Comparison of ENCODE assay signal across 9 cellular contexts in genomic region chr3:71752911-71753715, GRCh38. TPM values are rescaled to one million over a fixed set of nuclear protein-coding genes. Genes with fewer than 3 reads are reported as not detected.
DNase-seq lines count a peak whose midpoint lies in the region; ATAC-seq, FAIRE-seq and TF ChIP-seq lines count a peak whose summit lies in the region.
"Had no signal": no experiment of that assay in that cellular context is flagged by ENCODE, and none has a peak within 500 bp of the region (broad histone marks: within the 10 kb centered on the region; RNA-seq: fewer than 3 reads in every experiment).

No MANE protein-coding gene starts in this region.

- H3K27ac Mint-ChIP-seq in natural killer cell treated with Interleukin-12 subunit alpha and Interleukin-12 subunit beta and Interleukin-15 and Interleukin-18, amount 100 ng/mL, for 72 hours: no peak overlapping the region

- peak overlapping the region; percentile 57 for H3K4me3 ChIP-seq in A549
- H3K4me3 ChIP-seq in HUES6 (ENCODE audit: low read depth, low read length): peak overlapping the region; percentile 90
- peak overlapping the region; percentile 67 for H3K4me3 ChIP-seq in coronary artery

- peaks cover 44% of the 10 kb centered on the region for H3K27me3 ChIP-seq in HUES6 (ENCODE audit: control insufficient read depth, insufficient read depth, low read length)

- WGBS in A549 (ENCODE audit: missing lambda C conversion rate): 40% methylated on average over 21 of the region's 67 CpGs

- H3K27me3 Mint-ChIP-seq in natural killer cell treated with Interleukin-12 subunit alpha and Interleukin-12 subunit beta and Interleukin-15 and Interleukin-18, amount 100 ng/mL, for 72 hours: peaks cover 41 to 48% of the 10 kb centered on the region in 2 donors

- no peak for FAIRE-seq in A549 (lab: Jason Lieb, UNC)

- TF ChIP-seq POLR2A in A549 (IDR thresholded peaks at IDR 0.05; ENCODE audit: low read length): no peak

- peak overlapping the region; percentile 79 for H3K4me3 Mint-ChIP-seq in natural killer cell treated with Interleukin-12 subunit alpha and Interleukin-12 subunit beta and Interleukin-15 and Interleukin-18, amount 100 ng/mL, for 72 hours

- H3K4me1 ChIP-seq in A549 (no peaks in the 10 kb centered on the region), HUES6 (ENCODE audit: control insufficient read depth, insufficient read depth, low read length) (peaks cover 12% of the 10 kb centered on the region)

- H3K36me3 ChIP-seq in HUES6 (ENCODE audit: control insufficient read depth, insufficient read depth, low read length): no peaks in the 10 kb centered on the region

- H3K4me2 ChIP-seq in A549: peak overlapping the region; percentile 91

- H3K27ac ChIP-seq in A549 (peak overlapping the region; percentile 67 to 93; a peak in 5 of 6 replicates), HUES6 (ENCODE audit: low read depth, low read length) (no peak overlapping the region), coronary artery (no peak overlapping the region)

- DNase-seq in A549 (ENCODE audit: low read depth in 1 of 2, low spot score in 1 of 2) (no peak), coronary artery (ENCODE audit: low spot score) (no peak), SK-N-DZ (ENCODE audit: low spot score) (no peak), GM10248 (ENCODE audit: extremely low spot score) (no peak), A172 (ENCODE audit: low spot score) (no peak)
- no peak for DNase-seq in natural killer cell treated with Interleukin-12 subunit alpha and Interleukin-12 subunit beta and Interleukin-15 and Interleukin-18, amount 100 ng/mL, for 72 hours (ENCODE audit: low spot score)
- DNase-seq: NCI-H2107 had no signal

- H3K9ac ChIP-seq in HUES6 (ENCODE audit: low read length): peak overlapping the region; percentile 86

- no peak for TF ChIP-seq EP300 in A549 (IDR thresholded peaks at IDR 0.05)

- H3K4me1 Mint-ChIP-seq in natural killer cell treated with Interleukin-12 subunit alpha and Interleukin-12 subunit beta and Interleukin-15 and Interleukin-18, amount 100 ng/mL, for 72 hours (ENCODE audit: low read depth in 2 of 2): peaks cover 4 to 12% of the 10 kb centered on the region in 2 donors

- CTCF ChIA-PET in A549 (lab: Yijun Ruan, JAX): interaction anchor here (0.7 to 2.0 kb wide), 2 partner anchors 24 to 137 kb away, joined by 3 to 8 read pairs; no protein-coding TSS in a partner anchor
- CTCF ChIA-PET in GM10248 (lab: Yijun Ruan, JAX): interaction anchor here (1.4 kb wide), 1 partner anchor 23 kb away, joined by 3 read pairs; no protein-coding TSS in a partner anchor

- POLR2A ChIA-PET in A549 (lab: Yijun Ruan, JAX) (no interaction called here), GM10248 (lab: Yijun Ruan, JAX) (no interaction called here)

- no peak for TF ChIP-seq RAD21 in A549 (conservative IDR thresholded peaks at IDR 0.05 in 1 of 2, IDR thresholded peaks at IDR 0.05 in 1 of 2)

- ATAC-seq in A549 (0 out of 6 replicates have a peak, but pooled peaks of 1 of the 2 experiments have one; percentile 17), HG03432 (IDR thresholded peaks at IDR 0.05; ENCODE audit: unreplicated experiment) (no peak)
- peak in 1 of 2 donors; percentile 19 for ATAC-seq in natural killer cell treated with Interleukin-12 subunit alpha and Interleukin-12 subunit beta and Interleukin-15 and Interleukin-18, amount 100 ng/mL, for 72 hours

- H3K36me3 Mint-ChIP-seq in natural killer cell treated with Interleukin-12 subunit alpha and Interleukin-12 subunit beta and Interleukin-15 and Interleukin-18, amount 100 ng/mL, for 72 hours: no peaks in the 10 kb centered on the region

- H3K9me3 ChIP-seq in A549 (no peaks in the 10 kb centered on the region), HUES6 (ENCODE audit: control insufficient read depth, insufficient read depth, low read depth, low read length) (no peaks in the 10 kb centered on the region)

- TF ChIP-seq CTCF in A549 (IDR thresholded peaks at IDR 0.05): no peak
- TF ChIP-seq CTCF in coronary artery (IDR thresholded peaks at IDR 0.05): no peak
- no peak for TF ChIP-seq CTCF in GM10248 (IDR thresholded peaks at IDR 0.05; ENCODE audit: control extremely low read depth, extremely low read depth, low read depth, missing control alignments)

- no peaks in the 10 kb centered on the region for H3K9me3 Mint-ChIP-seq in natural killer cell treated with Interleukin-12 subunit alpha and Interleukin-12 subunit beta and Interleukin-15 and Interleukin-18, amount 100 ng/mL, for 72 hours

TF ChIP-seq in A549, 52 proteins besides CTCF, POLR2A, EP300 and RAD21:
- TF ChIP-seq NFE2L2 (conservative IDR thresholded peaks at IDR 0.05; ENCODE audit: low read length): no peak
- TF ChIP-seq, protein P1, sequence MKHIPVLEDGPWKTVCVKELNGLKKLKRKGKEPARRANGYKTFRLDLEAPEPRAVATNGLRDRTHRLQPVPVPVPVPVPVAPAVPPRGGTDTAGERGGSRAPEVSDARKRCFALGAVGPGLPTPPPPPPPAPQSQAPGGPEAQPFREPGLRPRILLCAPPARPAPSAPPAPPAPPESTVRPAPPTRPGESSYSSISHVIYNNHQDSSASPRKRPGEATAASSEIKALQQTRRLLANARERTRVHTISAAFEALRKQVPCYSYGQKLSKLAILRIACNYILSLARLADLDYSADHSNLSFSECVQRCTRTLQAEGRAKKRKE (CRISPR knock-in tag; IDR thresholded peaks at IDR 0.05; ENCODE audit: low read depth): no peak
- TF ChIP-seq SMC3 (IDR thresholded peaks at IDR 0.05): no peak
- TF ChIP-seq ELK1 (IDR thresholded peaks at IDR 0.05; ENCODE audit: low read depth, low read length): no peak
- no peak for TF ChIP-seq EHMT2 (IDR thresholded peaks at IDR 0.05; ENCODE audit: low read depth)
- TF ChIP-seq POLR2AphosphoS2 (conservative IDR thresholded peaks at IDR 0.05; ENCODE audit: low read length): no peak
- TF ChIP-seq FOSB (CRISPR knock-in tag; IDR thresholded peaks at IDR 0.05): no peak
- no peak for TF ChIP-seq GATA3 (IDR thresholded peaks at IDR 0.05; ENCODE audit: borderline replicate concordance)
- no peak for TF ChIP-seq MYC (IDR thresholded peaks at IDR 0.05; ENCODE audit: borderline replicate concordance, low read length)
- TF ChIP-seq MAFK (IDR thresholded peaks at IDR 0.05; ENCODE audit: partially characterized antibody): no peak
- TF ChIP-seq MAZ (IDR thresholded peaks at IDR 0.05; ENCODE audit: borderline replicate concordance, low read depth, low read length): no peak
- no peak for TF ChIP-seq USF2 (IDR thresholded peaks at IDR 0.05)
- TF ChIP-seq HDAC2 (IDR thresholded peaks at IDR 0.05): no peak

RNA-seq across cellular contexts. Expression of gene GPR27, which starts 0.5 kb away (rescaled TPM):
- polyA plus RNA-seq in A549 (2011; rRNA removed) (1.1 and 1.7 TPM in 2 replicates), A549 (2017; fragmentation: RNase III; extraction: RNeasy Plus Mini Kit Qiagen cat#74134 plus additional on column Dnase treatment) (1.6 to 1.7 TPM (median 1.7 TPM) in 3 replicates)
- 1.1 and 2.1 TPM in 2 replicates for polyA plus RNA-seq in A549 (2012; cell fraction: cytosol; rRNA removed)
- polyA plus RNA-seq in A549 (2012; cell fraction: nucleus; rRNA removed): 1.6 and 1.7 TPM in 2 replicates
- polyA minus RNA-seq in A549 (2011; rRNA and poly(A)+ RNA removed): 0.50 and 0.63 TPM in 2 replicates
- total RNA-seq in natural killer cell treated with Interleukin-12 subunit alpha and Interleukin-12 subunit beta and Interleukin-15 and Interleukin-18, amount 100 ng/mL, for 72 hours: 1 to 10 TPM in 1 of 2 donors, not detected in 1; 4.5 TPM
- polyA plus RNA-seq in SK-N-DZ (2014; cell fraction: cytosol; rRNA removed): 1.8 and 3.7 TPM in 2 replicates
- polyA plus RNA-seq in SK-N-DZ (2014; cell fraction: nucleus; rRNA removed): 1.8 TPM in 2 replicates
- not detected in 2 replicates for total RNA-seq in A172 (2014; rRNA removed; shearing (Covaris generic))

RNA-seq across cellular contexts. Expression of gene EIF4E3, which starts 27.9 kb away (rescaled TPM):
- polyA plus RNA-seq in A549 (2011; rRNA removed) (4.6 and 5.5 TPM in 2 replicates), A549 (2017; fragmentation: RNase III; extraction: RNeasy Plus Mini Kit Qiagen cat#74134 plus additional on column Dnase treatment) (2.3 to 2.8 TPM (median 2.7 TPM) in 3 replicates)
- polyA plus RNA-seq in A549 (2012; cell fraction: cytosol; rRNA removed): 0.87 and 1.0 TPM in 2 replicates
- 0.22 and 0.55 TPM in 2 replicates for polyA plus RNA-seq in A549 (2012; cell fraction: nucleus; rRNA removed)
- 2.6 and 2.7 TPM in 2 replicates for polyA minus RNA-seq in A549 (2011; rRNA and poly(A)+ RNA removed)
- total RNA-seq in natural killer cell treated with Interleukin-12 subunit alpha and Interleukin-12 subunit beta and Interleukin-15 and Interleukin-18, amount 100 ng/mL, for 72 hours: 10 to 100 TPM; 20.4 to 24.0 TPM
- 1.3 and 1.4 TPM in 2 replicates for polyA plus RNA-seq in SK-N-DZ (2014; cell fraction: cytosol; rRNA removed)
- polyA plus RNA-seq in SK-N-DZ (2014; cell fraction: nucleus; rRNA removed): 2.4 and 3.3 TPM in 2 replicates
- total RNA-seq in A172 (2014; rRNA removed; shearing (Covaris generic)): 0.60 and 1.6 TPM in 2 replicates

RNA-seq across cellular contexts. Expression of gene PROK2, which starts 31.8 kb away (rescaled TPM):
- polyA plus RNA-seq in A549 (2011; rRNA removed) (not detected in 2 replicates), A549 (2017; fragmentation: RNase III; extraction: RNeasy Plus Mini Kit Qiagen cat#74134 plus additional on column Dnase treatment) (not detected in 3 replicates)
- not detected in 2 replicates for polyA plus RNA-seq in A549 (2012; cell fraction: cytosol; rRNA removed)
- polyA plus RNA-seq in A549 (2012; cell fraction: nucleus; rRNA removed): not detected in 2 replicates
- not detected in 2 replicates for polyA minus RNA-seq in A549 (2011; rRNA and poly(A)+ RNA removed)
- total RNA-seq in natural killer cell treated with Interleukin-12 subunit alpha and Interleukin-12 subunit beta and Interleukin-15 and Interleukin-18, amount 100 ng/mL, for 72 hours: 1 to 10 TPM in 1 of 2 donors, not detected in 1; 7.2 TPM
- not detected in 2 replicates for polyA plus RNA-seq in SK-N-DZ (2014; cell fraction: cytosol; rRNA removed)
- polyA plus RNA-seq in SK-N-DZ (2014; cell fraction: nucleus; rRNA removed): not detected in 2 replicates
- total RNA-seq in A172 (2014; rRNA removed; shearing (Covaris generic)): not detected in 2 replicates

Comparison
In these comparisons a context has a peak if more than half of its experiments do, and no peak if none do; other contexts are left out.
1. H3K27ac ChIP-seq: peak in A549 (2 of 2); none in HUES6 (single experiment) and coronary artery (0 of 2).
2. Peak in every context shown above with its lines, with median percentiles within 50 percentile points of each other: H3K4me3 ChIP-seq.